15 cellular contexts compared by ENCODE assay signal in genomic region chr17:9597638-9598037, GRCh38. TPM values are rescaled to one million over a fixed set of nuclear protein-coding genes. Genes with fewer than 3 reads are reported as not detected.
"Had no signal": no experiment of that assay in that cellular context is flagged by ENCODE, and none has a peak within 500 bp of the region (broad histone marks: within the 10 kb centered on the region; RNA-seq: fewer than 3 reads in every experiment).

No MANE protein-coding gene starts in this region.

RNA-seq across cellular contexts. Expression of gene CFAP52, which starts 21.2 kb away (rescaled TPM):
- total RNA-seq: activated naive CD4-positive, alpha-beta T cell treated with anti-CD3 and anti-CD28 coated beads for 36 hours; activated naive CD4-positive, alpha-beta T cell treated with anti-CD3 and anti-CD28 coated beads, Interleukin-2, amount 50 U/mL, for 72 hours; activated naive CD8-positive, alpha-beta T cell treated with anti-CD3 and anti-CD28 coated beads for 36 hours; activated naive CD8-positive, alpha-beta T cell treated with anti-CD3 and anti-CD28 coated beads, Interleukin-2, amount 10 ng/mL, durations not matched to agents 7 days and 5 days; activated T-cell treated with anti-CD3 and anti-CD28 coated beads, Interleukin-2, amount 50 U/mL, for 4 hours; activated T-helper 1 cell treated with anti-CD3 and anti-CD28 coated beads, Interleukin-12 subunit alpha, Interleukin-12 subunit beta, Interleukin-2, Interleukin-4 antibody, amounts not matched to agents 30 ng/mL and 10 ng/mL and 1 ng/mL, durations not matched to agents 14 hours and 24 hours and 36 hours; activated T-helper 17 cell treated with anti-CD3 and anti-CD28 coated beads, Interleukin-2, amount 50 U/mL, for 72 hours; activated T-helper 2 cell treated with anti-CD3 and anti-CD28 coated beads, Interferon-gamma antibody, Interleukin-2, Interleukin-4, amounts not matched to agents 10 μg/mL and 5 μg/mL and 100 μg/mL, durations not matched to agents 14 hours and 24 hours and 36 hours; ascending aorta; astrocyte; body of pancreas; bronchial epithelial cell; cardiac muscle cell; cardiac septum; chondrocyte had no signal

RNA-seq across cellular contexts. Expression of gene USP43, which starts 47.7 kb away (rescaled TPM):
- total RNA-seq: activated T-helper 1 cell treated with anti-CD3 and anti-CD28 coated beads, Interleukin-12 subunit alpha, Interleukin-12 subunit beta, Interleukin-2, Interleukin-4 antibody, amounts not matched to agents 30 ng/mL and 10 ng/mL and 1 ng/mL, durations not matched to agents 14 hours and 24 hours and 36 hours; ascending aorta; cardiac septum had no signal
